Comparison of ENCODE assay signal across 11 cellular contexts in the genomic region with DNA sequence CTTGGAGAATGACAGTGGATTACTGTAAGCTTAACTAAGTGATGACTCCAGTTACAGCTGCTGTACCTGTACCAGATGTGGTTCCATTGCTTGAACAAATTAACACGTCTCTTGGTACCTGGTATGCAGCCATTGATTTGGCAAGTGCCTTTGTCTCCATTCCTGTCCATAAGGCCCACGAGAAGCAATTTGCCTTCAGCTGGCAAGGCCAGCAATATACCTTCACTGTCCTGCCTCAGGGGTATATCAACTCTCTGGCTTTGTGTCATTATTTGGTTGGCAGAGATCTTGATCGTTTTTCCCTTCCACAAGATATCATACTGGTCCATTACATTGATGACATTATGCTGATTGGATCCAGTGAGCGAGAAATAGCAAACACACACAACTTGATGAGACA. TPM values are rescaled to one million over a fixed set of nuclear protein-coding genes. Genes with fewer than 3 reads are reported as not detected.
"Had no signal": no experiment of that assay in that cellular context is flagged by ENCODE, and none has a peak within 500 bp of the region (broad histone marks: within the 10 kb centered on the region; RNA-seq: fewer than 3 reads in every experiment).

No MANE protein-coding gene starts in this region.

- DNase-seq: GM23248, GOT3, H7, H9, HCEC 1CT, HFFc6 had no signal

- H3K36me3 ChIP-seq: HAP-1 had no signal

- H3K4me1 ChIP-seq: HAP-1 had no signal

- H3K9me3 ChIP-seq: HAP-1 had no signal

- H3K4me3 ChIP-seq: GM23248, GM23338, HAP-1 had no signal

- FAIRE-seq: H1, H54 had no signal

- H3K27ac ChIP-seq: GM23248 had no signal

RNA-seq across cellular contexts. Expression of a gene that starts 29.9 kb away (rescaled TPM):
- total RNA-seq: GM23248, H4 had no signal
